In the genomic region with DNA sequence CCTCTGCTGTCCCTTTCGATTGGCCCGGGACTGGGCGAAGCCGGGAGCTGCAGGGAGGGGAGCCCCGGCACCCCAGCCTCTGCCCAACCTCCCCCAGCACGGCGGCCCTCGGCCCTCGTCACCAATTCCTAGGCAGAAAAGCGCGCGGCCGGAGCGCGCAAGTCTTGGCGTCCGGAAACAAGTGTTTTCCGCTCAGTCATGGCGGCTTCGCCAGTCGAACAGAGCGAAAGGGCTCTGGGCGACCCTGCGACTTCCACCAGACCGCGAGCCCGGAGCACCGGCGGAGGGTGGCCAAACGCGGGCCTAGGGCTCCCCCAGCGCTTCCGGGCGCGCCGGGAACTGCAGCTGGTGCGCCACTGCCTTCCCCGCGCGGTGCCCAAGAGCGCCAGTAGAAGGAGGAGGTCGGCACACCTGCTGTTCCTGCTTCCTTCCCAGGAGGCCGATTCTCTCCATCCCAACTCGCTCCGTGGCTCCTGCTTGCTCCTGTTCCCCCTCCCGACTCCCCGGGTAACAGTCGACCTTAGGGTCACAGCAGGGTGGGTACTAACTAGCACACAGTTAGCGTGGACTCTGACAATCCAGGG, we compare ENCODE assay signal across 9 cellular contexts.
DNase-seq lines count a peak whose midpoint lies in the region; ATAC-seq and TF ChIP-seq lines count a peak whose summit lies in the region.
"Had no signal": no experiment of that assay in that cellular context is flagged by ENCODE, and none has a peak within 500 bp of the region (broad histone marks: within the 10 kb centered on the region; RNA-seq: fewer than 3 reads in every experiment).

No MANE protein-coding gene starts in this region.

- H3K27me3 Mint-ChIP-seq in endothelial cell (ENCODE audit: unreplicated experiment): peaks cover 13% of the 10 kb centered on the region

- peak overlapping the region; percentile 31 for H3K18ac ChIP-seq in mesendoderm (ENCODE audit: low read length)

- no peak for TF ChIP-seq POLR2A in tibial nerve (IDR thresholded peaks at IDR 0.05)

- no CpG with 5 or more reads among the region's 49 CpGs for WGBS in mesendoderm (ENCODE audit: extremely low coverage, insufficient coverage, low lambda C conversion rate)
- 1 to 5% methylated on average over 33 to 41 of the region's 49 CpGs for WGBS in tibial nerve, 2 donors

- H2BK5ac ChIP-seq in mesendoderm (ENCODE audit: low read length): no peak overlapping the region

- H4K5ac ChIP-seq in mesendoderm (ENCODE audit: low read length): no peak overlapping the region

- no peak overlapping the region for H2BK15ac ChIP-seq in mesendoderm (replicated peaks; ENCODE audit: low read depth)

- H3K9me3 ChIP-seq in tibial nerve: no peaks in the 10 kb centered on the region

- H3K4me2 ChIP-seq in mesendoderm (ENCODE audit: low read length): peak overlapping the region; percentile 76

- no peak overlapping the region for H2AK5ac ChIP-seq in mesendoderm (ENCODE audit: low read length)

- peaks cover 8% of the 10 kb centered on the region for H3K27me3 ChIP-seq in mesendoderm (ENCODE audit: insufficient read depth, low read length, poor library complexity)
- H3K27me3 ChIP-seq in tibial nerve: peaks cover 0 to 24% of the 10 kb centered on the region in 2 donors

- H3K4me1 ChIP-seq in mesendoderm (ENCODE audit: control insufficient read depth, low read depth, low read length) (no peaks in the 10 kb centered on the region), tibial nerve (peaks cover 0 to 34% (median 0%) of the 10 kb centered on the region in 4 donors)

- peaks cover 9% of the 10 kb centered on the region for H3K4me1 Mint-ChIP-seq in endothelial cell (ENCODE audit: unreplicated experiment)

- no peak overlapping the region for H3K23ac ChIP-seq in mesendoderm (ENCODE audit: low read length)

- H3K79me2 ChIP-seq in mesendoderm (ENCODE audit: control insufficient read depth, insufficient read depth, low read length): no peaks in the 10 kb centered on the region

- no peak overlapping the region for H3K27ac ChIP-seq in RWPE1
- H3K27ac ChIP-seq in mesendoderm (ENCODE audit: low read depth, low read length): no peak overlapping the region
- H3K27ac ChIP-seq in tibial nerve: peak overlapping the region in 1 of 4 donors; percentile 67

- H3K4ac ChIP-seq in mesendoderm (ENCODE audit: low read depth, low read length): no peak overlapping the region

- POLR2A ChIA-PET in RWPE1 (lab: Yijun Ruan, JAX; ENCODE audit: low non-redundant PET): no interaction called here

- peak overlapping the region; percentile 76 for H3K56ac ChIP-seq in mesendoderm (ENCODE audit: low read length)

- H3K27ac Mint-ChIP-seq in endothelial cell (ENCODE audit: unreplicated experiment): peak overlapping the region; percentile 34
- H3K27ac Mint-ChIP-seq: IgD-negative memory B cell had no signal

- CTCF ChIA-PET in RWPE1 (lab: Yijun Ruan, JAX): interaction anchor here (0.6 to 1.2 kb wide), 5 partner anchors 10 to 1500 kb away, joined by 3 to 6 read pairs (median 3); no protein-coding TSS in a partner anchor

- DNase-seq in C1 segment of cervical spinal cord (lab: John Stamatoyannopoulos, UW) (peak in 8 of 14 donors; percentile 17 to 65 (median 36)), RWPE1 (ENCODE audit: low spot score) (peak; percentile 25), endothelial cell (ENCODE audit: low spot score) (peak; percentile 88), mesendoderm (peak; percentile 90), tibial nerve (ENCODE audit: low spot score in 2 of 2) (no peak), T-helper 9 cell (no peak)

- TF ChIP-seq CTCF in RWPE1 (conservative IDR thresholded peaks at IDR 0.05; ENCODE audit: low read depth): peak; percentile 72
- peak; percentile 73 for TF ChIP-seq CTCF in endothelial cell (IDR thresholded peaks at IDR 0.05; ENCODE audit: unreplicated experiment)
- peak; percentile 42 to 82 (median 49) for TF ChIP-seq CTCF in tibial nerve (IDR thresholded peaks at IDR 0.05)

- no peaks in the 10 kb centered on the region for H3K9me3 Mint-ChIP-seq in endothelial cell (ENCODE audit: unreplicated experiment)

- ATAC-seq in GM19438 (IDR thresholded peaks at IDR 0.05; ENCODE audit: low read depth, unreplicated experiment) (peak; percentile 86), HG03457 (IDR thresholded peaks at IDR 0.05; ENCODE audit: unreplicated experiment) (peak; percentile 83)

- H3K4me3 Mint-ChIP-seq in endothelial cell (ENCODE audit: unreplicated experiment): peak overlapping the region; percentile 92

- no peaks in the 10 kb centered on the region for H3K36me3 Mint-ChIP-seq in endothelial cell (ENCODE audit: low read depth, unreplicated experiment)
- H3K36me3 Mint-ChIP-seq: IgD-negative memory B cell had no signal

- no peak overlapping the region for H2BK120ac ChIP-seq in mesendoderm (ENCODE audit: low read depth, low read length)

- H3K4me3 ChIP-seq in mesendoderm (ENCODE audit: low read length): peak overlapping the region; percentile 12
- H3K4me3 ChIP-seq in tibial nerve: peak overlapping the region; percentile 30 to 70 (median 52)

- no peak overlapping the region for H4K8ac ChIP-seq in mesendoderm (ENCODE audit: low read depth, low read length)

- peak overlapping the region; percentile 57 for H3K9ac ChIP-seq in mesendoderm (ENCODE audit: low read length)

- H3K36me3 ChIP-seq in mesendoderm (ENCODE audit: control insufficient read depth, insufficient read depth, low read length) (no peaks in the 10 kb centered on the region), tibial nerve (no peaks in the 10 kb centered on the region)

- H3K79me1 ChIP-seq in mesendoderm (ENCODE audit: low read length): no peaks in the 10 kb centered on the region

- no peak for TF ChIP-seq EP300 in tibial nerve (IDR thresholded peaks at IDR 0.05)

Comparison
In these comparisons a context has a peak if more than half of its experiments do, and no peak if none do; other contexts are left out.
1. DNase-seq: peak in C1 segment of cervical spinal cord (8 of 14), RWPE1 (single experiment), endothelial cell (single experiment) and mesendoderm (single experiment); none in tibial nerve (0 of 2) and T-helper 9 cell (single experiment).
2. Peak in every context shown above with its lines, with median percentiles within 50 percentile points of each other: CTCF ChIP-seq.